Comparison of ENCODE assay signal across 1 cellular context in the genomic region with DNA sequence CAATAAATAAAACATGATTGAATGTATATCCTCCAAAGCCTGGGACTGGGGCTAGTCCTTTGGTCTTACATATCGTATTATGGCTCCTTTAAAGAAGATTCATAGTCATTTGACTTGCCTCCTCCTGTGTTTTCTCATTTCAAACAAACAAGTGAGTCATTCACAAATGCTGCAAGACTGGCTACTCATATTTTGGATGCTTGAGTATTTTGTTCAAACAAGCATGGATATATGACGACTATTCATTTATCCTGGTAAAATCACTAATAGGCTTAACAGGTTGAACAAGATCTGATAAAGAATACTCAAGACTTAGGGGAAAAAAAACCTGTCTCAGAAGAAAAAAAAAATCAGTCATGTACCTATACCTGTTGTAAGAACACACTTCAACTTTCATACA.
TF ChIP-seq lines count a peak whose summit lies in the region.

No MANE protein-coding gene starts in this region.

TF ChIP-seq in HCT116, 20 proteins besides CTCF, POLR2A, EP300 and RAD21 (continued from another document):
- TF ChIP-seq SP1 (IDR thresholded peaks at IDR 0.05; ENCODE audit: low read depth) (0 out of 2 replicates have a peak, but pooled peaks have one; percentile 11), EZH2 (IDR thresholded peaks at IDR 0.05) (no peak), FOSL1 (IDR thresholded peaks at IDR 0.05; ENCODE audit: low read depth) (peak; percentile 27; the same call in 1 of the 2 replicates), CEBPB (IDR thresholded peaks at IDR 0.05; ENCODE audit: low read depth) (no peak), POLR2AphosphoS5 (IDR thresholded peaks at IDR 0.05; ENCODE audit: low read depth, low read length) (no peak)
